In genomic region chr10:58781873-58782488, GRCh38 we compare ENCODE assay signal across 10 cellular contexts.
A peak's percentile ranks its signal among the peaks of the same experiment; 100 is the strongest.
DNase-seq lines count a peak whose midpoint lies in the region; ATAC-seq, FAIRE-seq and TF ChIP-seq lines count a peak whose summit lies in the region.
"Had no signal": no experiment of that assay in that cellular context is flagged by ENCODE, and none has a peak within 500 bp of the region (broad histone marks: within the 10 kb centered on the region; RNA-seq: fewer than 3 reads in every experiment).

No MANE protein-coding gene starts in this region.

- CTCF ChIA-PET in IMR-90 (lab: Yijun Ruan, JAX) = interaction anchor here (0.9 to 1.9 kb wide), 2 partner anchors 13 to 270 kb away, joined by 3 to 6 read pairs; no protein-coding TSS in a partner anchor

- H3K27me3 ChIP-seq in IMR-90 (ENCODE audit: control insufficient read depth, insufficient read depth, low read length) = no peaks in the 10 kb centered on the region

- H4K8ac ChIP-seq in IMR-90 (ENCODE audit: low read depth in 2 of 2, low read length in 2 of 2) = no peak overlapping the region

- no peaks in the 10 kb centered on the region for H3K4me1 Mint-ChIP-seq in activated T-helper 2 cell treated with anti-CD3 and anti-CD28 coated beads, Interferon-gamma antibody, Interleukin-2, Interleukin-4, amounts not matched to agents 10 μg/mL and 5 μg/mL and 100 μg/mL, durations not matched to agents 14 hours and 24 hours and 36 hours (ENCODE audit: low read depth)
- H3K4me1 Mint-ChIP-seq: stimulated activated naive CD8-positive, alpha-beta T cell treated with anti-CD3 and anti-CD28 coated beads, Interleukin-15, amount 100 ng/mL, for 72 hours had no signal

- H2BK5ac ChIP-seq in IMR-90 (ENCODE audit: low read depth, low read length, poor library complexity, severe bottlenecking) = no peak overlapping the region

- H2AK9ac ChIP-seq in IMR-90 (replicated peaks; ENCODE audit: low read depth, low read length, poor library complexity) = no peak overlapping the region

- ATAC-seq in IMR-90 (ENCODE audit: low read depth) (peak; percentile 48; the same call in 1 of the 2 replicates), SK-N-SH treated with all-trans-retinoic acid at 6 μM for 48 hours (peak; percentile 82), GM19395 (IDR thresholded peaks at IDR 0.05; ENCODE audit: unreplicated experiment) (no peak)
- ATAC-seq: effector memory CD8-positive, alpha-beta T cell; stimulated activated naive CD8-positive, alpha-beta T cell treated with anti-CD3 and anti-CD28 coated beads, Interleukin-15, amount 100 ng/mL, for 72 hours had no signal

- no CpG with 5 or more reads among the region's 5 CpGs for WGBS in IMR-90 (ENCODE audit: extremely low coverage in 2 of 2, insufficient read length in 1 of 2), 2 experiments

- H3K9me3 ChIP-seq in IMR-90 (ENCODE audit: control insufficient read depth, insufficient read depth, low read length) = no peaks in the 10 kb centered on the region

- H3K36me3 ChIP-seq in IMR-90 (ENCODE audit: control insufficient read depth, insufficient read depth, low read length) = no peaks in the 10 kb centered on the region

- H3K9me1 ChIP-seq in IMR-90 (ENCODE audit: insufficient read depth, low read length) = no peaks in the 10 kb centered on the region

- H2BK120ac ChIP-seq in IMR-90 (ENCODE audit: low read depth, low read length) = no peak overlapping the region

- no peak overlapping the region for H3K4ac ChIP-seq in IMR-90 (ENCODE audit: low read depth, low read length)

- no peak overlapping the region for H3K4me2 ChIP-seq in IMR-90 (ENCODE audit: low read depth, low read length)

- no peak overlapping the region for H2BK20ac ChIP-seq in IMR-90 (ENCODE audit: low read depth, low read length)

- no peak overlapping the region for H3K9ac ChIP-seq in IMR-90 (ENCODE audit: low read depth, low read length)

- intact Hi-C loops in IMR-90 (cut with micrococcal nuclease) = loop anchor here (1.0 to 10.0 kb wide), 6 partner anchors 170 to 840 kb away; no protein-coding TSS in a partner anchor
- intact Hi-C loops in activated T-helper 2 cell treated with anti-CD3 and anti-CD28 coated beads, Interferon-gamma antibody, Interleukin-2, Interleukin-4, amounts not matched to agents 10 μg/mL and 5 μg/mL and 100 μg/mL, durations not matched to agents 14 hours and 24 hours and 36 hours (cut with micrococcal nuclease) = no loop called here

- peaks cover 8% of the 10 kb centered on the region for H3K4me1 ChIP-seq in IMR-90 (ENCODE audit: control insufficient read depth, insufficient read depth, low read length)

- no peak overlapping the region for H3K14ac ChIP-seq in IMR-90 (replicated peaks; ENCODE audit: low read depth, low read length)

- no peak overlapping the region for H3K18ac ChIP-seq in IMR-90 (ENCODE audit: low read depth, low read length)

- 0 out of 2 replicates have a peak, but pooled peaks cover 8% of the 10 kb centered on the region for H4K20me1 ChIP-seq in IMR-90 (ENCODE audit: insufficient read depth, low read length)

- dilution Hi-C loops in IMR-90 (cut with HindIII; ENCODE audit: low sequenced_read_pairs, unreplicated experiment) = no loop called here

- TF ChIP-seq RAD21 in IMR-90 (IDR thresholded peaks at IDR 0.05; ENCODE audit: low read length) = peak; percentile 73

- no peak overlapping the region for H2BK15ac ChIP-seq in IMR-90 (ENCODE audit: low read depth, low read length)

- H3K27ac Mint-ChIP-seq in activated T-helper 2 cell treated with anti-CD3 and anti-CD28 coated beads, Interferon-gamma antibody, Interleukin-2, Interleukin-4, amounts not matched to agents 10 μg/mL and 5 μg/mL and 100 μg/mL, durations not matched to agents 14 hours and 24 hours and 36 hours = no peak overlapping the region
- H3K27ac Mint-ChIP-seq: effector memory CD8-positive, alpha-beta T cell; stimulated activated naive CD8-positive, alpha-beta T cell treated with anti-CD3 and anti-CD28 coated beads, Interleukin-15, amount 100 ng/mL, for 72 hours had no signal

- no peaks in the 10 kb centered on the region for H3K9me3 Mint-ChIP-seq in activated T-helper 2 cell treated with anti-CD3 and anti-CD28 coated beads, Interferon-gamma antibody, Interleukin-2, Interleukin-4, amounts not matched to agents 10 μg/mL and 5 μg/mL and 100 μg/mL, durations not matched to agents 14 hours and 24 hours and 36 hours
- H3K9me3 Mint-ChIP-seq: effector memory CD8-positive, alpha-beta T cell; stimulated activated naive CD8-positive, alpha-beta T cell treated with anti-CD3 and anti-CD28 coated beads, Interleukin-15, amount 100 ng/mL, for 72 hours had no signal

- no peak overlapping the region for H3K4me3 Mint-ChIP-seq in activated T-helper 2 cell treated with anti-CD3 and anti-CD28 coated beads, Interferon-gamma antibody, Interleukin-2, Interleukin-4, amounts not matched to agents 10 μg/mL and 5 μg/mL and 100 μg/mL, durations not matched to agents 14 hours and 24 hours and 36 hours (ENCODE audit: low read depth)
- H3K4me3 Mint-ChIP-seq: effector memory CD8-positive, alpha-beta T cell; stimulated activated naive CD8-positive, alpha-beta T cell treated with anti-CD3 and anti-CD28 coated beads, Interleukin-15, amount 100 ng/mL, for 72 hours had no signal

- no peaks in the 10 kb centered on the region for H3K36me3 Mint-ChIP-seq in activated T-helper 2 cell treated with anti-CD3 and anti-CD28 coated beads, Interferon-gamma antibody, Interleukin-2, Interleukin-4, amounts not matched to agents 10 μg/mL and 5 μg/mL and 100 μg/mL, durations not matched to agents 14 hours and 24 hours and 36 hours (ENCODE audit: low read depth)

- TF ChIP-seq CTCF in GM13976 (IDR thresholded peaks at IDR 0.05; ENCODE audit: borderline replicate concordance, control extremely low read depth, extremely low read depth, insufficient read depth, missing control alignments) = peak; percentile 36
- TF ChIP-seq CTCF in IMR-90 (conservative IDR thresholded peaks at IDR 0.05; ENCODE audit: low read depth, low read length) = peak; percentile 65
- TF ChIP-seq CTCF in retinal pigment epithelial cell (conservative IDR thresholded peaks at IDR 0.05; ENCODE audit: low read depth, low read length) = peak; percentile 55

- H4K91ac ChIP-seq in IMR-90 (ENCODE audit: insufficient read depth, low read depth, low read length) = no peak overlapping the region

- POLR2A ChIA-PET in IMR-90 (lab: Charles Lee; ENCODE audit: unreplicated experiment) = no interaction called here

- H4K5ac ChIP-seq in IMR-90 (ENCODE audit: low read depth, low read length) = no peak overlapping the region

- no peak overlapping the region for H2AK5ac ChIP-seq in IMR-90 (ENCODE audit: low read depth, low read length)

- TF ChIP-seq POLR2A in IMR-90 (IDR thresholded peaks at IDR 0.05; ENCODE audit: low read depth, low read length) = no peak

- FAIRE-seq in frontal cortex (lab: Jason Lieb, UNC) = peak; percentile 87

- H3K4me3 ChIP-seq in IMR-90 (ENCODE audit: insufficient read depth, low read depth, low read length) (no peak overlapping the region), retinal pigment epithelial cell (ENCODE audit: low read length) (no peak overlapping the region)

- H3K27ac ChIP-seq in IMR-90 (ENCODE audit: insufficient read depth, low read length) = no peak overlapping the region

- DNase-seq in AG08395 (ENCODE audit: low spot score) = peak; percentile 42
- peak; percentile 39 for DNase-seq in GM13976 (ENCODE audit: low spot score)
- DNase-seq in IMR-90 = peak; percentile 49
- peak; percentile 14 to 32 for DNase-seq in frontal cortex (ENCODE audit: low spot score in 2 of 2)
- DNase-seq in retinal pigment epithelial cell (ENCODE audit: low read depth) = no peak
- DNase-seq in activated T-helper 2 cell treated with anti-CD3 and anti-CD28 coated beads, Interferon-gamma antibody, Interleukin-2, Interleukin-4, amounts not matched to agents 10 μg/mL and 5 μg/mL and 100 μg/mL, durations not matched to agents 14 hours and 24 hours and 36 hours (ENCODE audit: low spot score) = no peak

- H2AFZ ChIP-seq in IMR-90 (replicated peaks; ENCODE audit: low read length, poor library complexity) = no peak overlapping the region

- no TSS peak for BruUV-seq in IMR-90 (replicated peaks; lab: Mats Ljungman, UMichigan)

- no peak overlapping the region for H3K56ac ChIP-seq in IMR-90 (ENCODE audit: extremely low read depth, insufficient read depth, low read length)

- peaks cover 4 to 13% of the 10 kb centered on the region in 2 experiments; a peak in 2 of 4 replicates for H3K79me1 ChIP-seq in IMR-90 (ENCODE audit: low read depth in 1 of 2, low read length in 2 of 2)

- H3K23ac ChIP-seq in IMR-90 (ENCODE audit: low read depth, low read length) = no peak overlapping the region

- in situ Hi-C loops in GM13976 (cut with MboI; ENCODE audit: low sequenced_read_pairs, unreplicated experiment) (loop anchor here (25.0 kb wide), 2 partner anchors 830 to 1030 kb away; no protein-coding TSS in a partner anchor), IMR-90 (cut with MboI; ENCODE audit: low sequenced_read_pairs) (loop anchor here (10.0 to 25.0 kb wide), 3 partner anchors 367 to 780 kb away; partner anchors contain the start of gene PHYHIPL)

- no peaks in the 10 kb centered on the region for H3K27me3 Mint-ChIP-seq in activated T-helper 2 cell treated with anti-CD3 and anti-CD28 coated beads, Interferon-gamma antibody, Interleukin-2, Interleukin-4, amounts not matched to agents 10 μg/mL and 5 μg/mL and 100 μg/mL, durations not matched to agents 14 hours and 24 hours and 36 hours (ENCODE audit: low read depth)
- H3K27me3 Mint-ChIP-seq: effector memory CD8-positive, alpha-beta T cell had no signal

TF ChIP-seq in IMR-90, 13 proteins besides CTCF, POLR2A, EP300 and RAD21 (continues in another document):
- TF ChIP-seq RCOR1 (IDR thresholded peaks at IDR 0.05; ENCODE audit: insufficient replicate concordance, low read length) = no peak
- TF ChIP-seq RFX5 (IDR thresholded peaks at IDR 0.05; ENCODE audit: low read depth, low read length) = no peak
- peak; percentile 56 for TF ChIP-seq SMC3 (IDR thresholded peaks at IDR 0.05; ENCODE audit: low read depth, low read length)

TF ChIP-seq in SK-N-SH treated with all-trans-retinoic acid at 6 μM for 48 hours, 23 proteins besides CTCF, POLR2A, EP300 and RAD21 (continues in another document):
- no peak for TF ChIP-seq RARB (CRISPR knock-in tag; IDR thresholded peaks at IDR 0.05)
- TF ChIP-seq, protein P1, sequence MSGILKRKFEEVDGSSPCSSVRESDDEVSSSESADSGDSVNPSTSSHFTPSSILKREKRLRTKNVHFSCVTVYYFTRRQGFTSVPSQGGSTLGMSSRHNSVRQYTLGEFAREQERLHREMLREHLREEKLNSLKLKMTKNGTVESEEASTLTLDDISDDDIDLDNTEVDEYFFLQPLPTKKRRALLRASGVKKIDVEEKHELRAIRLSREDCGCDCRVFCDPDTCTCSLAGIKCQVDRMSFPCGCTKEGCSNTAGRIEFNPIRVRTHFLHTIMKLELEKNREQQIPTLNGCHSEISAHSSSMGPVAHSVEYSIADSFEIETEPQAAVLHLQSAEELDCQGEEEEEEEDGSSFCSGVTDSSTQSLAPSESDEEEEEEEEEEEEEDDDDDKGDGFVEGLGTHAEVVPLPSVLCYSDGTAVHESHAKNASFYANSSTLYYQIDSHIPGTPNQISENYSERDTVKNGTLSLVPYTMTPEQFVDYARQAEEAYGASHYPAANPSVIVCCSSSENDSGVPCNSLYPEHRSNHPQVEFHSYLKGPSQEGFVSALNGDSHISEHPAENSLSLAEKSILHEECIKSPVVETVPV (CRISPR knock-in tag; IDR thresholded peaks at IDR 0.05) = no peak
- no peak for TF ChIP-seq PPARA (CRISPR knock-in tag; IDR thresholded peaks at IDR 0.05; ENCODE audit: borderline replicate concordance)

Comparison
In these comparisons a context has a peak if more than half of its experiments do, and no peak if none do; other contexts are left out.
1. DNase-seq: peak in AG08395 (single experiment), GM13976 (single experiment), IMR-90 (single experiment) and frontal cortex (2 of 2); none in retinal pigment epithelial cell (single experiment) and activated T-helper 2 cell treated with anti-CD3 and anti-CD28 coated beads, Interferon-gamma antibody, Interleukin-2, Interleukin-4, amounts not matched to agents 10 μg/mL and 5 μg/mL and 100 μg/mL, durations not matched to agents 14 hours and 24 hours and 36 hours (single experiment).
2. Peak in every context shown above with its lines, with median percentiles within 50 percentile points of each other: CTCF ChIP-seq.